In genomic region chr5:94009161-94009560, GRCh38 we compare ENCODE assay signal across 11 cellular contexts.
"Had no signal": no experiment of that assay in that cellular context is flagged by ENCODE, and none has a peak within 500 bp of the region (broad histone marks: within the 10 kb centered on the region; RNA-seq: fewer than 3 reads in every experiment).

No MANE protein-coding gene starts in this region.

- H3K4me1 ChIP-seq: HAP-1 had no signal

- H3K9ac ChIP-seq: GM23248 had no signal

- H3K9me3 Mint-ChIP-seq: HFFc6 had no signal

- H3K27ac Mint-ChIP-seq: GM23338, H9, HFFc6 had no signal

- H3K4me3 ChIP-seq: GM23248, GM23338, HAP-1 had no signal

- H3K36me3 ChIP-seq: HAP-1 had no signal

- FAIRE-seq: H1, H54 had no signal

- H3K9me3 ChIP-seq: HAP-1 had no signal

- H3K4me3 Mint-ChIP-seq: GM23338, H9, HFFc6 had no signal

- ATAC-seq: GM23338, HCT116 had no signal

- DNase-seq: GM23248, GOT3, H7, H9, HCEC 1CT, HFFc6 had no signal

- H2AFZ ChIP-seq: GM23248, GM23338 had no signal

- H3K4me2 ChIP-seq: GM23338 had no signal

- H3K27ac ChIP-seq: GM23248 had no signal
